8 cellular contexts compared by ENCODE assay signal in genomic region chr7:43572516-43573049, GRCh38. TPM values are rescaled to one million over a fixed set of nuclear protein-coding genes. Genes with fewer than 3 reads are reported as not detected.
A peak's percentile ranks its signal among the peaks of the same experiment; 100 is the strongest.
DNase-seq lines count a peak whose midpoint lies in the region; ATAC-seq, FAIRE-seq and TF ChIP-seq lines count a peak whose summit lies in the region.

No MANE protein-coding gene starts in this region.

- TF ChIP-seq CTCF in esophagus muscularis mucosa (IDR thresholded peaks at IDR 0.05) (no peak), sigmoid colon (IDR thresholded peaks at IDR 0.05) (no peak), D721Med (IDR thresholded peaks at IDR 0.05; ENCODE audit: insufficient read depth, missing control alignments) (no peak)

- H3K4me3 ChIP-seq in BLaER1 treated with 17β-estradiol and CSF1 and Interleukin-3, amounts not matched to agents 10 nM and 100 nM: no peak overlapping the region
- H3K4me3 ChIP-seq in esophagus muscularis mucosa: no peak overlapping the region
- no peak overlapping the region for H3K4me3 ChIP-seq in sigmoid colon

- H3K9me3 ChIP-seq in BLaER1 treated with 17β-estradiol and CSF1 and Interleukin-3, amounts not matched to agents 10 nM and 100 nM (replicated peaks in 1 of 11): no peaks in the 10 kb centered on the region
- H3K9me3 ChIP-seq in esophagus muscularis mucosa: no peaks in the 10 kb centered on the region
- H3K9me3 ChIP-seq in sigmoid colon: no peaks in the 10 kb centered on the region

- intact Hi-C loops in esophagus muscularis mucosa (cut with DNase I) (no loop called here), sigmoid colon (cut with DNase I) (no loop called here)

- H3K4me1 ChIP-seq in BLaER1 treated with 17β-estradiol and CSF1 and Interleukin-3, amounts not matched to agents 10 nM and 100 nM: peaks cover 6 to 71% (median 32%) of the 10 kb centered on the region in 10 experiments; a peak in 19 of 20 replicates
- H3K4me1 ChIP-seq in esophagus muscularis mucosa (no peaks in the 10 kb centered on the region), sigmoid colon (no peaks in the 10 kb centered on the region)

- H3K4me2 ChIP-seq in BLaER1 treated with 17β-estradiol and CSF1 and Interleukin-3, amounts not matched to agents 10 nM and 100 nM: peak overlapping the region; percentile 5 to 72 (median 58); a peak in 18 of 22 replicates

- 29% methylated on average over 1 of the region's 1 CpG for WGBS in esophagus muscularis mucosa
- WGBS in sigmoid colon, 2 donors: 8 to 17% methylated on average over 1 of the region's 1 CpG

- H3K36me3 ChIP-seq in BLaER1 treated with 17β-estradiol and CSF1 and Interleukin-3, amounts not matched to agents 10 nM and 100 nM: no peaks in the 10 kb centered on the region
- no peaks in the 10 kb centered on the region for H3K36me3 ChIP-seq in esophagus muscularis mucosa
- no peaks in the 10 kb centered on the region for H3K36me3 ChIP-seq in sigmoid colon

- H3K9ac ChIP-seq in BLaER1 treated with 17β-estradiol and CSF1 and Interleukin-3, amounts not matched to agents 10 nM and 100 nM: peak overlapping the region in 8 of 11 experiments; percentile 0 to 57 (median 40); a peak in 6 of 22 replicates

- peak; percentile 66 for ATAC-seq in HG02981 (IDR thresholded peaks at IDR 0.05; ENCODE audit: unreplicated experiment)

- TF ChIP-seq EP300 in esophagus muscularis mucosa (IDR thresholded peaks at IDR 0.05) (no peak), sigmoid colon (IDR thresholded peaks at IDR 0.05) (no peak)

- DNase-seq in SW480 (ENCODE audit: low spot score) (peak; percentile 97), esophagus muscularis mucosa (ENCODE audit: extremely low spot score) (peak; percentile 87), sigmoid colon (peak; percentile 69), NCI-H2029 treated with DMSO at 0.1 percent for 48 hours (lab: John Stamatoyannopoulos, UW) (no peak), NCI-H146 treated with DMSO at 0.1 percent for 48 hours (lab: John Stamatoyannopoulos, UW; ENCODE audit: unreplicated experiment) (no peak), D721Med (ENCODE audit: insufficient read length, low spot score) (no peak)

- FAIRE-seq in D721Med (lab: Jason Lieb, UNC): no peak

- no peaks in the 10 kb centered on the region for H4K20me1 ChIP-seq in BLaER1 treated with 17β-estradiol and CSF1 and Interleukin-3, amounts not matched to agents 10 nM and 100 nM

- H3K27ac ChIP-seq in BLaER1 treated with 17β-estradiol and CSF1 and Interleukin-3, amounts not matched to agents 10 nM and 100 nM: peak overlapping the region; percentile 4 to 83 (median 74); a peak in 21 of 22 replicates
- H3K27ac ChIP-seq in esophagus muscularis mucosa (replicated peaks in 1 of 4) (no peak overlapping the region), sigmoid colon (no peak overlapping the region)

- TF ChIP-seq POLR2A in esophagus muscularis mucosa (IDR thresholded peaks at IDR 0.05; ENCODE audit: low read depth): no peak
- TF ChIP-seq POLR2A in sigmoid colon (IDR thresholded peaks at IDR 0.05): no peak

- H3K27me3 ChIP-seq in BLaER1 treated with 17β-estradiol and CSF1 and Interleukin-3, amounts not matched to agents 10 nM and 100 nM: peaks cover 0 to 3% (median 0%) of the 10 kb centered on the region in 11 experiments; a peak in 1 of 22 replicates
- H3K27me3 ChIP-seq in esophagus muscularis mucosa (no peaks in the 10 kb centered on the region), sigmoid colon (no peaks in the 10 kb centered on the region)

RNA-seq across cellular contexts. Expression of gene STK17A, which starts 10.3 kb away (rescaled TPM):
- total RNA-seq in esophagus muscularis mucosa (10 to 100 TPM; 19.5 to 33.3 (median 24.6) TPM), sigmoid colon (10 to 100 TPM in 3 of 4 donors, 1 to 10 TPM in 1; 9.3 to 22.3 (median 11.9) TPM)
- polyA plus RNA-seq in sigmoid colon: 10 to 100 TPM; 16.8 to 29.6 (median 26.6) TPM

Comparison
In these comparisons a context has a peak if more than half of its experiments do, and no peak if none do; other contexts are left out.
1. H3K27ac ChIP-seq: peak in BLaER1 treated with 17β-estradiol and CSF1 and Interleukin-3, amounts not matched to agents 10 nM and 100 nM (11 of 11); none in esophagus muscularis mucosa (0 of 4) and sigmoid colon (0 of 4).
2. DNase-seq: peak in SW480 (single experiment), esophagus muscularis mucosa (single experiment) and sigmoid colon (single experiment); none in NCI-H2029 treated with DMSO at 0.1 percent for 48 hours (single experiment), NCI-H146 treated with DMSO at 0.1 percent for 48 hours (single experiment) and D721Med (single experiment).